16 cellular contexts compared by ENCODE assay signal in genomic region chr2:182506606-182507005, GRCh38.
DNase-seq lines count a peak whose midpoint lies in the region; ATAC-seq and TF ChIP-seq lines count a peak whose summit lies in the region.
"Had no signal": no experiment of that assay in that cellular context is flagged by ENCODE, and none has a peak within 500 bp of the region (broad histone marks: within the 10 kb centered on the region; RNA-seq: fewer than 3 reads in every experiment).

No MANE protein-coding gene starts in this region.

- POLR2A ChIA-PET in GM10248 (lab: Yijun Ruan, JAX) = no interaction called here

- H3K4me1 ChIP-seq in right cardiac atrium (ENCODE audit: control insufficient read depth, insufficient read depth, low read length) (no peaks in the 10 kb centered on the region), aorta (ENCODE audit: control insufficient read depth in 1 of 2, insufficient read depth in 2 of 2, low read length in 2 of 2) (no peaks in the 10 kb centered on the region)
- H3K4me1 ChIP-seq: gastroesophageal sphincter, uterus had no signal

- H3K27me3 ChIP-seq in right cardiac atrium (ENCODE audit: control insufficient read depth, insufficient read depth) (no peaks in the 10 kb centered on the region), aorta (ENCODE audit: control insufficient read depth in 1 of 2, insufficient read depth in 2 of 2, low read length in 1 of 2) (no peaks in the 10 kb centered on the region)
- H3K27me3 ChIP-seq: gastroesophageal sphincter, uterus had no signal

- H3K36me3 ChIP-seq in aorta (ENCODE audit: control insufficient read depth in 1 of 2, insufficient read depth in 2 of 2, low read length in 1 of 2) = no peaks in the 10 kb centered on the region
- H3K36me3 ChIP-seq: gastroesophageal sphincter, uterus had no signal

- no peak overlapping the region for H3K27ac ChIP-seq in right cardiac atrium (ENCODE audit: low read length)
- no peak overlapping the region for H3K27ac ChIP-seq in aorta (ENCODE audit: low read depth in 1 of 2, low read length in 2 of 2)
- H3K27ac ChIP-seq: gastroesophageal sphincter, uterus had no signal

- H3K4me3 Mint-ChIP-seq in type B pancreatic cell = no peak overlapping the region
- H3K4me3 Mint-ChIP-seq: activated CD8-positive, alpha-beta T cell treated with anti-CD3 and anti-CD28 coated beads for 36 hours had no signal

- TF ChIP-seq CTCF in astrocyte of the spinal cord (IDR thresholded peaks at IDR 0.05; ENCODE audit: low read depth, low read length) (no peak), type B pancreatic cell (conservative IDR thresholded peaks at IDR 0.05) (no peak), GM10248 (IDR thresholded peaks at IDR 0.05; ENCODE audit: control extremely low read depth, extremely low read depth, low read depth, missing control alignments) (no peak)

- H3K9me3 Mint-ChIP-seq in type B pancreatic cell = no peaks in the 10 kb centered on the region
- H3K9me3 Mint-ChIP-seq: activated CD8-positive, alpha-beta T cell treated with anti-CD3 and anti-CD28 coated beads for 36 hours had no signal

- DNase-seq in right cardiac atrium = peak in 2 of 3 donors; percentile 19 to 46
- no peak for DNase-seq in Right ventricle myocardium inferior (ENCODE audit: missing footprints)
- peak; percentile 43 for DNase-seq in astrocyte of the spinal cord (ENCODE audit: low read depth, low spot score)
- DNase-seq in iris pigment epithelial cell (ENCODE audit: low read depth) = peak; percentile 84
- DNase-seq in aorta = no peak
- no peak for DNase-seq in type B pancreatic cell (ENCODE audit: extremely low spot score, unreplicated experiment)
- DNase-seq in GM10248 (ENCODE audit: extremely low spot score) = no peak
- DNase-seq: activated CD8-positive, alpha-beta T cell treated with anti-CD3 and anti-CD28 coated beads for 36 hours; activated naive CD4-positive, alpha-beta T cell treated with Interleukin-2 at 50 U/mL for 16 hours; GF-D8; left colon; NCI-H510A treated with DMSO at 0.1 percent for 48 hours; T1000; uterus had no signal

- H3K36me3 Mint-ChIP-seq in type B pancreatic cell = no peaks in the 10 kb centered on the region

- ATAC-seq in right cardiac atrium (peak in 1 of 2 donors; percentile 81), Right ventricle myocardium inferior (no peak), aorta (ENCODE audit: low FRiP score) (no peak), GM21447 (IDR thresholded peaks at IDR 0.05; ENCODE audit: unreplicated experiment) (no peak)
- ATAC-seq: activated CD8-positive, alpha-beta T cell treated with anti-CD3 and anti-CD28 coated beads for 36 hours; gastroesophageal sphincter; left colon had no signal

- intact Hi-C loops in right cardiac atrium (cut with DNase I) = no loop called here
- intact Hi-C loops in Right ventricle myocardium inferior (cut with DNase I) = no loop called here
- intact Hi-C loops in aorta (cut with DNase I) = no loop called here

- H3K27me3 Mint-ChIP-seq in type B pancreatic cell = no peaks in the 10 kb centered on the region
- H3K27me3 Mint-ChIP-seq: activated CD8-positive, alpha-beta T cell treated with anti-CD3 and anti-CD28 coated beads for 36 hours had no signal

- no peaks in the 10 kb centered on the region for H3K9me3 ChIP-seq in right cardiac atrium (ENCODE audit: control insufficient read depth, low read length)
- no peaks in the 10 kb centered on the region for H3K9me3 ChIP-seq in aorta (ENCODE audit: control insufficient read depth, low read length)
- H3K9me3 ChIP-seq: gastroesophageal sphincter, uterus had no signal

- H3K4me1 Mint-ChIP-seq in type B pancreatic cell (ENCODE audit: unreplicated experiment) = peaks cover 9% of the 10 kb centered on the region

- no peak overlapping the region for H3K27ac Mint-ChIP-seq in type B pancreatic cell
- H3K27ac Mint-ChIP-seq: activated CD8-positive, alpha-beta T cell treated with anti-CD3 and anti-CD28 coated beads for 36 hours had no signal

- CTCF ChIA-PET in GM10248 (lab: Yijun Ruan, JAX) = interaction anchor here (1.0 kb wide), 1 partner anchor 57 kb away, joined by 3 read pairs; no protein-coding TSS in a partner anchor

- H3K4me3 ChIP-seq in right cardiac atrium (ENCODE audit: low read length) = no peak overlapping the region
- no peak overlapping the region for H3K4me3 ChIP-seq in astrocyte of the spinal cord (ENCODE audit: low read depth, low read length)
- H3K4me3 ChIP-seq in aorta (ENCODE audit: low read length in 2 of 2) = no peak overlapping the region
- H3K4me3 ChIP-seq: gastroesophageal sphincter, uterus had no signal

- in situ Hi-C loops in astrocyte of the spinal cord (cut with HindIII; ENCODE audit: low sequenced_read_pairs) = no loop called here

Comparison
In these comparisons a context has a peak if more than half of its experiments do, and no peak if none do; other contexts are left out.
1. DNase-seq: peak in right cardiac atrium (2 of 3), astrocyte of the spinal cord (single experiment) and iris pigment epithelial cell (single experiment); none in Right ventricle myocardium inferior (single experiment), aorta (0 of 2), type B pancreatic cell (single experiment) and GM10248 (single experiment).